In genomic region chr11:116891746-116892145, GRCh38 we compare ENCODE assay signal across 16 cellular contexts. TPM values are rescaled to one million over a fixed set of nuclear protein-coding genes. Genes with fewer than 3 reads are reported as not detected.
"Had no signal": no experiment of that assay in that cellular context is flagged by ENCODE, and none has a peak within 500 bp of the region (broad histone marks: within the 10 kb centered on the region; RNA-seq: fewer than 3 reads in every experiment).

No MANE protein-coding gene starts in this region.

- H3K27me3 Mint-ChIP-seq: activated B cell treated with CpG ODN at 0.5 μM for 24 hours had no signal

- H3K4me3 ChIP-seq: gastrocnemius medialis, pancreas, tibial artery had no signal

- H3K27ac ChIP-seq: epithelial cell of prostate, gastrocnemius medialis, pancreas, tibial artery had no signal

- H3K4me3 Mint-ChIP-seq: activated B cell treated with CpG ODN at 0.5 μM for 24 hours; mesothelial cell of epicardium; T-helper 1 cell treated with Interleukin-12 subunit alpha and Interleukin-12 subunit beta and Interleukin-4 antibody, amounts not matched to agents 30 μg/mL and 1 μg/mL, for 36 hours had no signal

- H3K27me3 ChIP-seq: gastrocnemius medialis, pancreas, tibial artery had no signal

- H3K9me3 ChIP-seq: gastrocnemius medialis, pancreas, tibial artery had no signal

- H3K9me3 Mint-ChIP-seq: activated B cell treated with CpG ODN at 0.5 μM for 24 hours; mesothelial cell of epicardium; T-helper 1 cell treated with Interleukin-12 subunit alpha and Interleukin-12 subunit beta and Interleukin-4 antibody, amounts not matched to agents 30 μg/mL and 1 μg/mL, for 36 hours had no signal

- DNase-seq: activated B cell treated with CpG ODN at 0.5 μM for 24 hours; activated gamma-delta T cell treated with Interleukin-2 at 50 U/mL for 16 hours; activated T-cell treated with anti-CD3 and anti-CD28 coated beads, Interleukin-2, amount 50 U/mL, for 1 hour; cortex of kidney; effector memory CD4-positive, alpha-beta T cell; gastrocnemius medialis; pancreas; retina; stimulated activated CD4-positive, alpha-beta T cell treated with anti-CD3 and anti-CD28 coated beads, Interleukin-4, amount 100 ng/mL, for 1 hour; stimulated activated CD8-positive, alpha-beta memory T cell treated with anti-CD3 and anti-CD28 coated beads, Interleukin-4, amount 100 ng/mL, for 48 hours; tibial artery had no signal

- H3K27ac Mint-ChIP-seq: activated B cell treated with CpG ODN at 0.5 μM for 24 hours; mesothelial cell of epicardium; T-helper 1 cell treated with Interleukin-12 subunit alpha and Interleukin-12 subunit beta and Interleukin-4 antibody, amounts not matched to agents 30 μg/mL and 1 μg/mL, for 36 hours had no signal

- ATAC-seq: gastrocnemius medialis, pancreas, SK-N-SH treated with all-trans-retinoic acid at 6 μM for 48 hours had no signal

RNA-seq across cellular contexts. Expression of gene APOA1, which starts 54.3 kb away (rescaled TPM):
- total RNA-seq: kidney epithelial cell had no signal
